19 cellular contexts compared by ENCODE assay signal in the genomic region with DNA sequence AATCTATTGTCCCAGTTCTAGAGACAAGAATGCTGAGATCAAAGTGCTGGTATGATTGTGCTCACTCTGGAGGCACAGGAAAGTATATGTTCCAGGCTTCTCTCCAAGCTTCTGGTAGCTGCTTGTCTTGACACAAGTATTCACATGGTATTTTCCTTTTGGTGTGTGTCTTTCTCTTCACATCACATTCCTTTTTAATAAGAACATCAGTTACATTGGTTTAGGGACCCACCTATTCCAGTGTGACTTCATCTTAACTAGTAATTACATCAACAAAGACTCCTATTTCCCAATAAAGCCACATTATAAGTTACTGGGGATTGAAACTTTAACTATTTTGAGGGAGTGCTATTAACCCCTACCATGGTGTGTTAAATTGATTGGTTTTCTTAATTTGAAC.
DNase-seq lines count a peak whose midpoint lies in the region; ATAC-seq, FAIRE-seq and TF ChIP-seq lines count a peak whose summit lies in the region.
"Had no signal": no experiment of that assay in that cellular context is flagged by ENCODE, and none has a peak within 500 bp of the region (broad histone marks: within the 10 kb centered on the region; RNA-seq: fewer than 3 reads in every experiment).

No MANE protein-coding gene starts in this region.

- no TSS peak for BruUV-seq in mammary epithelial cell (replicated peaks; lab: Mats Ljungman, UMichigan)

- H3K36me3 ChIP-seq in mammary epithelial cell (ENCODE audit: insufficient read depth, low read length): no peaks in the 10 kb centered on the region
- no peaks in the 10 kb centered on the region for H3K36me3 ChIP-seq in pancreas
- H3K36me3 ChIP-seq: SJSA1 had no signal

- in situ Hi-C loops in mammary epithelial cell (cut with MboI; ENCODE audit: low sequenced_read_pairs in 2 of 2): no loop called here

- H3K27me3 ChIP-seq in mammary epithelial cell (ENCODE audit: insufficient read depth, low read length) (no peaks in the 10 kb centered on the region), pancreas (no peaks in the 10 kb centered on the region)
- H3K27me3 ChIP-seq: SJSA1 had no signal

- H3K9me3 ChIP-seq in mammary epithelial cell (replicated peaks; ENCODE audit: insufficient read depth, low read length) (no peaks in the 10 kb centered on the region), pancreas (no peaks in the 10 kb centered on the region)

- H3K4me3 ChIP-seq in mammary epithelial cell (replicated peaks in 1 of 3; ENCODE audit: insufficient read depth in 1 of 3, low read depth in 2 of 3, low read length in 3 of 3) (no peak overlapping the region), pancreas (no peak overlapping the region)
- H3K4me3 ChIP-seq: K562, PC-9, SJSA1 had no signal

- no peak overlapping the region for H3K4me2 ChIP-seq in mammary epithelial cell (ENCODE audit: insufficient read depth, low read depth, low read length)
- H3K4me2 ChIP-seq: PC-9 had no signal

- H3K79me2 ChIP-seq in mammary epithelial cell (ENCODE audit: insufficient read depth, low read length): no peaks in the 10 kb centered on the region

- no peak for FAIRE-seq in pancreas (lab: Jason Lieb, UNC)
- FAIRE-seq: GM12892, GM19239, K562 had no signal

- ATAC-seq in GM19467 (IDR thresholded peaks at IDR 0.05; ENCODE audit: unreplicated experiment): no peak
- ATAC-seq in pancreas: no peak
- ATAC-seq: K562 had no signal

- DNase-seq in LHCN-M2 (ENCODE audit: low read depth) (peak; percentile 40), mammary epithelial cell (peak; percentile 61), fibroblast of gingiva (ENCODE audit: low read depth) (peak; percentile 2), myocyte (ENCODE audit: low read depth) (peak; percentile 5), DMS153 (lab: John Stamatoyannopoulos, UW) (no peak), pancreas (no peak)
- DNase-seq in activated T-cell treated with anti-CD3 and anti-CD28 coated beads, Interleukin-2, amount 50 U/mL, for 48 hours: no peak
- DNase-seq: C1 segment of cervical spinal cord, DMS 273 treated with DMSO at 0.1 percent for 48 hours, H9, NCI-H1436 treated with DMSO at 0.1 percent for 48 hours, NCI-H2029 treated with DMSO at 0.1 percent for 48 hours, NCI-H524, PC-9 had no signal

- no peak for TF ChIP-seq CTCF in mammary epithelial cell (conservative IDR thresholded peaks at IDR 0.05 in 1 of 2, IDR thresholded peaks at IDR 0.05 in 1 of 2; ENCODE audit: extremely low read depth in 1 of 2, insufficient read depth in 1 of 2, low read depth in 1 of 2, low read length in 2 of 2)
- TF ChIP-seq CTCF in pancreas (IDR thresholded peaks at IDR 0.05): no peak

- no peaks in the 10 kb centered on the region for H4K20me1 ChIP-seq in mammary epithelial cell (ENCODE audit: insufficient read depth, low read length)

- dilution Hi-C loops in mammary epithelial cell (cut with HindIII; ENCODE audit: low sequenced_read_pairs): no loop called here

- H3K4me1 ChIP-seq in mammary epithelial cell (ENCODE audit: insufficient read depth, low read length) (no peaks in the 10 kb centered on the region), pancreas (no peaks in the 10 kb centered on the region)
- H3K4me1 ChIP-seq: SJSA1 had no signal

- no peak overlapping the region for H3K27ac ChIP-seq in mammary epithelial cell (ENCODE audit: insufficient read depth, low read depth, low read length)
- H3K27ac ChIP-seq in pancreas: no peak overlapping the region
- H3K27ac ChIP-seq: PC-9, SJSA1 had no signal

- intact Hi-C loops in mammary epithelial cell (cut with micrococcal nuclease) (no loop called here), pancreas (cut with DNase I) (no loop called here)

- CTCF ChIA-PET in mammary epithelial cell (lab: Charles Lee; ENCODE audit: low non-redundant PET): no interaction called here

- no peak overlapping the region for H2AFZ ChIP-seq in mammary epithelial cell (ENCODE audit: low read depth, low read length)
- H2AFZ ChIP-seq: PC-9 had no signal

- no peak overlapping the region for H3K9ac ChIP-seq in mammary epithelial cell (ENCODE audit: insufficient read depth, low read length)

Comparison
In these comparisons a context has a peak if more than half of its experiments do, and no peak if none do; other contexts are left out.
1. DNase-seq: peak in LHCN-M2 (single experiment), mammary epithelial cell (single experiment), fibroblast of gingiva (single experiment) and myocyte (single experiment); none in DMS153 (single experiment), pancreas (0 of 6) and activated T-cell treated with anti-CD3 and anti-CD28 coated beads, Interleukin-2, amount 50 U/mL, for 48 hours (0 of 2).